ENCODE assay signal across 17 cellular contexts in genomic region chr6:90712165-90712564, GRCh38.
DNase-seq lines count a peak whose midpoint lies in the region; ATAC-seq and TF ChIP-seq lines count a peak whose summit lies in the region.
"Had no signal": no experiment of that assay in that cellular context is flagged by ENCODE, and none has a peak within 500 bp of the region (broad histone marks: within the 10 kb centered on the region; RNA-seq: fewer than 3 reads in every experiment).

No MANE protein-coding gene starts in this region.

- intact Hi-C loops in upper lobe of right lung (cut with DNase I) = no loop called here

- no peak for TF ChIP-seq CTCF in fibroblast of pulmonary artery (IDR thresholded peaks at IDR 0.05; ENCODE audit: low read length, missing control alignments)
- no peak for TF ChIP-seq CTCF in upper lobe of right lung (IDR thresholded peaks at IDR 0.05)
- TF ChIP-seq CTCF in BE2C (IDR thresholded peaks at IDR 0.05; ENCODE audit: low read depth, low read length) = no peak

- ATAC-seq in upper lobe of right lung = peak; percentile 41
- ATAC-seq: Panc1, Right ventricle myocardium inferior had no signal

- no peaks in the 10 kb centered on the region for H3K36me3 ChIP-seq in upper lobe of right lung
- no peaks in the 10 kb centered on the region for H3K36me3 ChIP-seq in BE2C

- H3K27me3 ChIP-seq in upper lobe of right lung (no peaks in the 10 kb centered on the region), BE2C (no peaks in the 10 kb centered on the region)

- H3K4me1 ChIP-seq in upper lobe of right lung (no peaks in the 10 kb centered on the region), BE2C (no peaks in the 10 kb centered on the region)

- H3K4me3 ChIP-seq in fibroblast of pulmonary artery (replicated peaks; ENCODE audit: low read depth, low read length) = no peak overlapping the region
- H3K4me3 ChIP-seq in upper lobe of right lung = no peak overlapping the region
- no peak overlapping the region for H3K4me3 ChIP-seq in BE2C (ENCODE audit: low read depth, low read length)

- DNase-seq in NCI-H446 treated with DMSO at 0.1 percent for 48 hours (lab: John Stamatoyannopoulos, UW) = peak; percentile 87
- DNase-seq in fibroblast of pulmonary artery (ENCODE audit: low read depth) = peak; percentile 5
- peak; percentile 55 for DNase-seq in myocyte (ENCODE audit: low read depth)
- no peak for DNase-seq in upper lobe of right lung
- DNase-seq in BE2C = no peak
- no peak for DNase-seq in NCI-H226
- no peak for DNase-seq in GM03348 (ENCODE audit: low spot score)
- DNase-seq: AML-193, COR-L47, GF-D8, H7, NCI-H2029, NCI-H2171, NCI-H510A treated with DMSO at 0.1 percent for 48 hours, SK-N-SH had no signal

- no peaks in the 10 kb centered on the region for H3K9me3 ChIP-seq in upper lobe of right lung
- H3K9me3 ChIP-seq in BE2C = no peaks in the 10 kb centered on the region
- H3K9me3 ChIP-seq: SK-N-SH had no signal

- H3K27ac ChIP-seq in upper lobe of right lung = no peak overlapping the region

Comparison
In these comparisons a context has a peak if more than half of its experiments do, and no peak if none do; other contexts are left out.
1. DNase-seq: peak in NCI-H446 treated with DMSO at 0.1 percent for 48 hours (single experiment), fibroblast of pulmonary artery (single experiment) and myocyte (single experiment); none in upper lobe of right lung (single experiment), BE2C (single experiment), NCI-H226 (single experiment) and GM03348 (single experiment).